In genomic region chr1:117732065-117732789, GRCh38 we compare ENCODE assay signal across 17 cellular contexts.
DNase-seq lines count a peak whose midpoint lies in the region; ATAC-seq, FAIRE-seq and TF ChIP-seq lines count a peak whose summit lies in the region.
"Had no signal": no experiment of that assay in that cellular context is flagged by ENCODE, and none has a peak within 500 bp of the region (broad histone marks: within the 10 kb centered on the region; RNA-seq: fewer than 3 reads in every experiment).

No MANE protein-coding gene starts in this region.

- ATAC-seq in pancreas = peak; percentile 63 to 89 (median 74)
- no peak for ATAC-seq in esophagus mucosa
- ATAC-seq in stimulated activated naive CD8-positive, alpha-beta T cell treated with anti-CD3 and anti-CD28 coated beads, Interleukin-15, amount 100 ng/mL, for 72 hours = no peak
- ATAC-seq: Panc1, Right ventricle myocardium inferior had no signal

- no peaks in the 10 kb centered on the region for H3K9me2 ChIP-seq in Karpas-422 (replicated peaks; ENCODE audit: insufficient read depth, low read length)

- H3K27ac ChIP-seq in Karpas-422 (ENCODE audit: low read length) (no peak overlapping the region), astrocyte (ENCODE audit: low read depth, low read length) (no peak overlapping the region), pancreas (peak overlapping the region in 2 of 4 donors; percentile 5 to 6)

- no peaks in the 10 kb centered on the region for H3K36me3 Mint-ChIP-seq in astrocyte (ENCODE audit: low read depth, unreplicated experiment)

- no peaks in the 10 kb centered on the region for H3K27me3 Mint-ChIP-seq in astrocyte (ENCODE audit: low read depth, unreplicated experiment)
- H3K27me3 Mint-ChIP-seq in stimulated activated naive CD8-positive, alpha-beta T cell treated with anti-CD3 and anti-CD28 coated beads, Interleukin-15, amount 100 ng/mL, for 72 hours = no peaks in the 10 kb centered on the region

- H3K27me3 ChIP-seq in Karpas-422 (ENCODE audit: low read length) = no peaks in the 10 kb centered on the region
- no peaks in the 10 kb centered on the region for H3K27me3 ChIP-seq in astrocyte (ENCODE audit: insufficient read depth, low read length)
- H3K27me3 ChIP-seq in pancreas = no peaks in the 10 kb centered on the region

- H3K9me3 ChIP-seq in Karpas-422 (ENCODE audit: low read length) (no peaks in the 10 kb centered on the region), astrocyte (ENCODE audit: insufficient read depth, low read depth, low read length) (no peaks in the 10 kb centered on the region), pancreas (no peaks in the 10 kb centered on the region)
- H3K9me3 ChIP-seq: HAP-1 had no signal

- H3K36me3 ChIP-seq in Karpas-422 (ENCODE audit: insufficient read depth, low read length) = no peaks in the 10 kb centered on the region
- H3K36me3 ChIP-seq in astrocyte (ENCODE audit: insufficient read depth, low read length) = no peaks in the 10 kb centered on the region
- no peaks in the 10 kb centered on the region for H3K36me3 ChIP-seq in pancreas
- H3K36me3 ChIP-seq: HAP-1 had no signal

- no peak overlapping the region for H2AFZ ChIP-seq in Karpas-422 (ENCODE audit: low read length)
- H2AFZ ChIP-seq in astrocyte (ENCODE audit: low read depth, low read length) = no peak overlapping the region

- H3K4me3 ChIP-seq in Karpas-422 (ENCODE audit: low read length) = no peak overlapping the region
- no peak overlapping the region for H3K4me3 ChIP-seq in astrocyte (ENCODE audit: insufficient read depth, low read depth, low read length)
- H3K4me3 ChIP-seq in pancreas = no peak overlapping the region
- H3K4me3 ChIP-seq: HAP-1 had no signal

- H3K4me2 ChIP-seq in Karpas-422 (ENCODE audit: low read depth, low read length, poor library complexity, severe bottlenecking) (no peak overlapping the region), astrocyte (ENCODE audit: low read length) (no peak overlapping the region)

- H3K4me1 ChIP-seq in Karpas-422 (ENCODE audit: low read length) = peaks cover 8% of the 10 kb centered on the region; the same call in 1 of the 2 replicates
- H3K4me1 ChIP-seq in astrocyte (ENCODE audit: insufficient read depth, low read length) = no peaks in the 10 kb centered on the region
- H3K4me1 ChIP-seq in pancreas = peaks cover 0 to 10% (median 0%) of the 10 kb centered on the region in 3 donors
- H3K4me1 ChIP-seq: HAP-1 had no signal

- DNase-seq in NCI-H2196 (lab: John Stamatoyannopoulos, UW; ENCODE audit: unreplicated experiment) = peak; percentile 22
- no peak for DNase-seq in NCI-H2196 treated with DMSO at 0.1 percent for 48 hours (lab: John Stamatoyannopoulos, UW; ENCODE audit: unreplicated experiment)
- peak; percentile 48 for DNase-seq in Karpas-422
- DNase-seq in astrocyte (ENCODE audit: low read depth) = peak; percentile 49
- peak in 1 of 6 donors; percentile 36 for DNase-seq in pancreas
- no peak for DNase-seq in GM20000 (ENCODE audit: low spot score)
- DNase-seq in stimulated activated naive CD8-positive, alpha-beta T cell treated with anti-CD3 and anti-CD28 coated beads, Interleukin-15, amount 100 ng/mL, for 72 hours = no peak
- DNase-seq: COR-L47, NCI-H1436 treated with DMSO at 0.1 percent for 48 hours, NCI-H2171 treated with DMSO at 0.1 percent for 48 hours had no signal

- intact Hi-C loops in pancreas (cut with DNase I) = no loop called here

- H3K4me3 Mint-ChIP-seq in astrocyte (ENCODE audit: unreplicated experiment) = no peak overlapping the region
- H3K4me3 Mint-ChIP-seq in stimulated activated naive CD8-positive, alpha-beta T cell treated with anti-CD3 and anti-CD28 coated beads, Interleukin-15, amount 100 ng/mL, for 72 hours = no peak overlapping the region
- H3K4me3 Mint-ChIP-seq: IgD-negative memory B cell had no signal

- peaks cover 1% of the 10 kb centered on the region for H3K9me3 Mint-ChIP-seq in astrocyte (ENCODE audit: unreplicated experiment)
- peaks cover 14 to 22% of the 10 kb centered on the region in 2 donors for H3K9me3 Mint-ChIP-seq in stimulated activated naive CD8-positive, alpha-beta T cell treated with anti-CD3 and anti-CD28 coated beads, Interleukin-15, amount 100 ng/mL, for 72 hours

- H3K4me1 Mint-ChIP-seq in astrocyte (ENCODE audit: low read depth, unreplicated experiment) = peaks cover 7% of the 10 kb centered on the region
- H3K4me1 Mint-ChIP-seq in stimulated activated naive CD8-positive, alpha-beta T cell treated with anti-CD3 and anti-CD28 coated beads, Interleukin-15, amount 100 ng/mL, for 72 hours = peaks cover 14% of the 10 kb centered on the region

- no peaks in the 10 kb centered on the region for H3K79me2 ChIP-seq in Karpas-422 (ENCODE audit: low read length)
- H3K79me2 ChIP-seq in astrocyte (ENCODE audit: insufficient read depth, low read length) = no peaks in the 10 kb centered on the region

- WGBS in pancreas, 2 donors = 44 to 46% methylated on average over 4 of the region's 4 CpGs

- H3K9ac ChIP-seq in Karpas-422 (ENCODE audit: low read length) (no peak overlapping the region), astrocyte (ENCODE audit: low read length) (no peak overlapping the region)

- FAIRE-seq in astrocyte (lab: Jason Lieb, UNC) (no peak), pancreas (lab: Jason Lieb, UNC) (no peak)
- FAIRE-seq: A204.1, GM18507 had no signal

- TF ChIP-seq CTCF in astrocyte (IDR thresholded peaks at IDR 0.05; ENCODE audit: insufficient read depth, low read depth, low read length) (no peak), pancreas (IDR thresholded peaks at IDR 0.05) (no peak), GM20000 (IDR thresholded peaks at IDR 0.05; ENCODE audit: extremely low read depth, missing control alignments) (no peak)

- no peaks in the 10 kb centered on the region for H4K20me1 ChIP-seq in Karpas-422 (ENCODE audit: insufficient read depth, low read depth, low read length)
- H4K20me1 ChIP-seq in astrocyte (ENCODE audit: insufficient read depth, low read length) = no peaks in the 10 kb centered on the region

- H3K27ac Mint-ChIP-seq in astrocyte (ENCODE audit: unreplicated experiment) = no peak overlapping the region
- H3K27ac Mint-ChIP-seq in stimulated activated naive CD8-positive, alpha-beta T cell treated with anti-CD3 and anti-CD28 coated beads, Interleukin-15, amount 100 ng/mL, for 72 hours = no peak overlapping the region

Comparison
In these comparisons a context has a peak if more than half of its experiments do, and no peak if none do; other contexts are left out.
1. DNase-seq: peak in NCI-H2196 (single experiment), Karpas-422 (single experiment) and astrocyte (single experiment); none in NCI-H2196 treated with DMSO at 0.1 percent for 48 hours (single experiment), GM20000 (single experiment) and stimulated activated naive CD8-positive, alpha-beta T cell treated with anti-CD3 and anti-CD28 coated beads, Interleukin-15, amount 100 ng/mL, for 72 hours (0 of 2).
2. ATAC-seq: peak in pancreas (4 of 4); none in esophagus mucosa (single experiment) and stimulated activated naive CD8-positive, alpha-beta T cell treated with anti-CD3 and anti-CD28 coated beads, Interleukin-15, amount 100 ng/mL, for 72 hours (single experiment).